ENCODE assay signal across 8 cellular contexts in genomic region chr20:58852559-58853271, GRCh38. TPM values are rescaled to one million over a fixed set of nuclear protein-coding genes. Genes with fewer than 3 reads are reported as not detected.
DNase-seq lines count a peak whose midpoint lies in the region; ATAC-seq and TF ChIP-seq lines count a peak whose summit lies in the region.

Gene GNAS, plus strand, starts transcription at chr20:58852716.

- H3K4me3 ChIP-seq in HFF-Myc (replicated peaks; ENCODE audit: low read depth, low read length) (peak within 1 kb of the TSS; percentile 75), liver (ENCODE audit: low read depth in 1 of 3, low read length in 3 of 3) (peak within 1 kb of the TSS in 1 of 3 donors; percentile 28)

- peak; percentile 64 for TF ChIP-seq CTCF in HFF-Myc (IDR thresholded peaks at IDR 0.05; ENCODE audit: low read depth, low read length, missing control alignments)
- peak; percentile 38 for TF ChIP-seq CTCF in liver (IDR thresholded peaks at IDR 0.05; ENCODE audit: low read depth, low read length, missing input control)

- no peaks in the 10 kb centered on the region for H3K36me3 ChIP-seq in liver (ENCODE audit: control insufficient read depth in 4 of 4, insufficient read depth in 3 of 4, low read depth in 1 of 4, low read length in 3 of 4)

- WGBS in liver: 32% methylated on average over 35 of the region's 35 CpGs

- H3K27me3 ChIP-seq in liver (ENCODE audit: control insufficient read depth in 4 of 4, insufficient read depth in 4 of 4, low read length in 3 of 4): peaks cover 0 to 10% (median 2%) of the 10 kb centered on the region in 4 donors

- DNase-seq in AG08396 (ENCODE audit: low spot score): peak; percentile 84
- DNase-seq in HFF-Myc (ENCODE audit: extremely low read depth, low read depth): no peak
- peak; percentile 77 for DNase-seq in activated CD4-positive, alpha-beta T cell treated with anti-CD3 and anti-CD28 coated beads for 48 hours
- peak; percentile 83 for DNase-seq in ecto neural progenitor cell (ENCODE audit: low spot score)
- peak; percentile 60 for DNase-seq in stimulated activated CD4-positive, alpha-beta T cell treated with anti-CD3 and anti-CD28 coated beads, Interleukin-4, amount 100 ng/mL, for 24 hours
- no peak for DNase-seq in SK-N-DZ (ENCODE audit: low spot score)

- H3K4me1 ChIP-seq in liver (ENCODE audit: control insufficient read depth in 4 of 4, insufficient read depth in 4 of 4, low read length in 3 of 4): peaks cover 0 to 21% (median 5%) of the 10 kb centered on the region in 4 donors

- no peak for ATAC-seq in HG02870 (IDR thresholded peaks at IDR 0.05; ENCODE audit: unreplicated experiment)

- H3K9ac ChIP-seq in liver (ENCODE audit: low read depth in 1 of 2, low read length in 2 of 2): no peak within 1 kb of the TSS

- no peak within 1 kb of the TSS for H3K27ac ChIP-seq in liver (ENCODE audit: low read depth in 1 of 2, low read length in 2 of 2)

- no peaks in the 10 kb centered on the region for H3K9me3 ChIP-seq in liver (ENCODE audit: control insufficient read depth in 4 of 4, low read length in 3 of 4)

- TF ChIP-seq RAD21 in liver (IDR thresholded peaks at IDR 0.05): peak; percentile 53 to 71

TF ChIP-seq in liver, 16 proteins besides CTCF, POLR2A, EP300 and RAD21:
- TF ChIP-seq NR2F2 (IDR thresholded peaks at IDR 0.05): no peak
TF ChIP-seq in liver: peak in this region for 0.

RNA-seq across cellular contexts. Expression of gene GNAS, which starts in this region (rescaled TPM):
- 100 to 1,000 TPM; 234 to 360 TPM for total RNA-seq in liver
- polyA plus RNA-seq in liver: 100 to 1,000 TPM; 115 to 321 TPM
- 1,569 and 1,648 TPM in 2 replicates for polyA plus RNA-seq in SK-N-DZ (2014; cell fraction: cytosol; rRNA removed)
- polyA plus RNA-seq in SK-N-DZ (2014; cell fraction: nucleus; rRNA removed): 749 and 1,124 TPM in 2 replicates

Comparison
In these comparisons a context has a peak if more than half of its experiments do, and no peak if none do; other contexts are left out.
1. DNase-seq: peak in AG08396 (single experiment), activated CD4-positive, alpha-beta T cell treated with anti-CD3 and anti-CD28 coated beads for 48 hours (single experiment), ecto neural progenitor cell (single experiment) and stimulated activated CD4-positive, alpha-beta T cell treated with anti-CD3 and anti-CD28 coated beads, Interleukin-4, amount 100 ng/mL, for 24 hours (single experiment); none in HFF-Myc (single experiment) and SK-N-DZ (single experiment).